19 cellular contexts compared by ENCODE assay signal in the genomic region with DNA sequence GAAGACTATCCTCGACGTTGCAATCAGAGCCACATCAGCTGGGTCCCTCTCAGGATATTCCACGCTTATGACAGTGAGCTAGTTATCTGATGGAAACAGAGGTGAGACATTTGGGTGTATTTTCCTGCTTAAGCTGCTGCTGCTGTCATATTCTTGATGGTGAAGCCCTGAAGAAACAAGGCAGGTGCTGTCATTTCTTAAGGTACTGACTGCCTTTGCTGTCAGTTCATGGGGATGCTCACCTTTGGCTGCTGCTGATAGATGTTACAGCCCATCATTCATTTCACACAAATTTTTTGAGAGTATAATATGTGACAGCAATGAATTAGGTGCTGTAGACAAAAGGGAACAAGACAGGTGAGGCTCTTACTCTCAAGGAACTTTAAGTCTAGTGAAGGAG.
"Had no signal": no experiment of that assay in that cellular context is flagged by ENCODE, and none has a peak within 500 bp of the region (broad histone marks: within the 10 kb centered on the region; RNA-seq: fewer than 3 reads in every experiment).

No MANE protein-coding gene starts in this region.

- H3K36me3 ChIP-seq: SJSA1 had no signal

- H3K27me3 ChIP-seq: SJSA1 had no signal

- DNase-seq: Kasumi-1, MM.1S, NCI-H1092 treated with DMSO at 0.1 percent for 48 hours, NCI-H1436, NCI-H1694, NCI-H187 treated with DMSO at 0.1 percent for 48 hours, NCI-H2029 treated with DMSO at 0.1 percent for 48 hours, NCI-H2171 treated with DMSO at 0.1 percent for 48 hours, NCI-H345, NCI-H446 treated with DMSO at 0.1 percent for 48 hours, NCI-H510A treated with DMSO at 0.1 percent for 48 hours, Right ventricle myocardium superior, RPMI8226, SIG-M5 had no signal

- H3K27ac ChIP-seq: KMS-11, SJSA1, SK-N-MC had no signal

- H3K4me1 ChIP-seq: SJSA1 had no signal

- ATAC-seq: HepG2, K562 had no signal

- H3K4me3 ChIP-seq: K562, SJSA1, SK-N-MC had no signal

- H3K9ac ChIP-seq: KMS-11 had no signal

- H3K4me2 ChIP-seq: KMS-11 had no signal

- H3K9me3 ChIP-seq: SJSA1 had no signal
